15 cellular contexts compared by ENCODE assay signal in genomic region chr5:173473293-173473692, GRCh38.
A peak's percentile ranks its signal among the peaks of the same experiment; 100 is the strongest.
DNase-seq lines count a peak whose midpoint lies in the region; ATAC-seq and TF ChIP-seq lines count a peak whose summit lies in the region.
"Had no signal": no experiment of that assay in that cellular context is flagged by ENCODE, and none has a peak within 500 bp of the region (broad histone marks: within the 10 kb centered on the region; RNA-seq: fewer than 3 reads in every experiment).

No MANE protein-coding gene starts in this region.

- H3K27ac Mint-ChIP-seq in neural crest cell (ENCODE audit: unreplicated experiment) = peak overlapping the region; percentile 81
- no peak overlapping the region for H3K27ac Mint-ChIP-seq in CD8-positive, alpha-beta T cell
- H3K27ac Mint-ChIP-seq: activated CD8-positive, alpha-beta memory T cell treated with anti-CD3 and anti-CD28 coated beads, Interleukin-2, amount 10 ng/mL, durations not matched to agents 7 days and 5 days; activated naive CD8-positive, alpha-beta T cell treated with anti-CD3 and anti-CD28 coated beads for 36 hours had no signal

- intact Hi-C loops in dorsolateral prefrontal cortex (cut with DNase I) = loop anchor here in 1 of 2 donors (5.0 kb wide), 3 partner anchors 99 to 181 kb away; no protein-coding TSS in a partner anchor
- intact Hi-C loops in CD8-positive, alpha-beta T cell (cut with DNase I, micrococcal nuclease) = no loop called here

- H3K27me3 Mint-ChIP-seq in neural crest cell (ENCODE audit: low read depth) = no peaks in the 10 kb centered on the region
- peaks cover 9% of the 10 kb centered on the region for H3K27me3 Mint-ChIP-seq in CD8-positive, alpha-beta T cell (ENCODE audit: low read depth)
- H3K27me3 Mint-ChIP-seq: activated CD8-positive, alpha-beta memory T cell treated with anti-CD3 and anti-CD28 coated beads, Interleukin-2, amount 10 ng/mL, durations not matched to agents 7 days and 5 days; activated naive CD8-positive, alpha-beta T cell treated with anti-CD3 and anti-CD28 coated beads for 36 hours had no signal

- 64 to 74% methylated on average over 6 of the region's 6 CpGs for WGBS in tibial nerve, 2 donors

- ATAC-seq in CD8-positive, alpha-beta T cell = no peak
- ATAC-seq: activated CD8-positive, alpha-beta memory T cell treated with anti-CD3 and anti-CD28 coated beads, Interleukin-2, amount 10 ng/mL, durations not matched to agents 7 days and 5 days; left lobe of liver had no signal

- no peak for DNase-seq in Peyer's patch
- DNase-seq in dorsolateral prefrontal cortex = no peak
- DNase-seq in neural crest cell (ENCODE audit: low read depth, low spot score) = no peak
- no peak for DNase-seq in tibial nerve (ENCODE audit: low spot score in 2 of 2)
- no peak for DNase-seq in CD8-positive, alpha-beta T cell
- DNase-seq in midbrain (lab: John Stamatoyannopoulos, UW) = no peak
- no peak for DNase-seq in COLO829 (ENCODE audit: low spot score)
- DNase-seq: activated CD8-positive, alpha-beta memory T cell treated with anti-CD3 and anti-CD28 coated beads, Interleukin-2, amount 10 ng/mL, durations not matched to agents 7 days and 5 days; activated naive CD8-positive, alpha-beta T cell treated with anti-CD3 and anti-CD28 coated beads for 36 hours; NCI-H187; occipital lobe; stimulated activated CD4-positive, alpha-beta T cell treated with anti-CD3 and anti-CD28 coated beads, Interleukin-4, amount 100 ng/mL, for 24 hours; stimulated activated naive CD4-positive, alpha-beta T cell treated with Interleukin-2 at 50 U/mL for 16 hours had no signal

- no peak for TF ChIP-seq CTCF in Peyer's patch (IDR thresholded peaks at IDR 0.05)
- no peak for TF ChIP-seq CTCF in dorsolateral prefrontal cortex (IDR thresholded peaks at IDR 0.05 in 54 of 56, conservative IDR thresholded peaks at IDR 0.05 in 2 of 56; ENCODE audit: low read depth in 1 of 56, partially characterized antibody in 56 of 56)
- no peak for TF ChIP-seq CTCF in neural crest cell (conservative IDR thresholded peaks at IDR 0.05)
- TF ChIP-seq CTCF in tibial nerve (IDR thresholded peaks at IDR 0.05) = no peak
- TF ChIP-seq CTCF in CD8-positive, alpha-beta T cell (IDR thresholded peaks at IDR 0.05) = no peak

- H3K4me3 Mint-ChIP-seq in neural crest cell = no peak overlapping the region
- H3K4me3 Mint-ChIP-seq in CD8-positive, alpha-beta T cell = no peak overlapping the region
- H3K4me3 Mint-ChIP-seq: activated CD8-positive, alpha-beta memory T cell treated with anti-CD3 and anti-CD28 coated beads, Interleukin-2, amount 10 ng/mL, durations not matched to agents 7 days and 5 days; activated naive CD8-positive, alpha-beta T cell treated with anti-CD3 and anti-CD28 coated beads for 36 hours had no signal

- peaks cover 0 to 5% (median 0%) of the 10 kb centered on the region in 4 donors for H3K4me1 ChIP-seq in Peyer's patch
- H3K4me1 ChIP-seq in tibial nerve = peaks cover 0 to 51% (median 20%) of the 10 kb centered on the region in 4 donors
- H3K4me1 ChIP-seq in CD8-positive, alpha-beta T cell (ENCODE audit: insufficient read depth, low read length) = no peaks in the 10 kb centered on the region

- no peaks in the 10 kb centered on the region for H3K9me3 ChIP-seq in Peyer's patch
- H3K9me3 ChIP-seq in tibial nerve = no peaks in the 10 kb centered on the region
- H3K9me3 ChIP-seq in CD8-positive, alpha-beta T cell (ENCODE audit: low read length) = no peaks in the 10 kb centered on the region

- H3K4me1 Mint-ChIP-seq in neural crest cell = peaks cover 27% of the 10 kb centered on the region
- no peaks in the 10 kb centered on the region for H3K4me1 Mint-ChIP-seq in CD8-positive, alpha-beta T cell (ENCODE audit: low read depth)
- H3K4me1 Mint-ChIP-seq: activated CD8-positive, alpha-beta memory T cell treated with anti-CD3 and anti-CD28 coated beads, Interleukin-2, amount 10 ng/mL, durations not matched to agents 7 days and 5 days had no signal

- H3K4me3 ChIP-seq in Peyer's patch (no peak overlapping the region), dorsolateral prefrontal cortex (no peak overlapping the region), tibial nerve (no peak overlapping the region)
- no peak overlapping the region for H3K4me3 ChIP-seq in CD8-positive, alpha-beta T cell (ENCODE audit: low read depth, low read length)

- no peaks in the 10 kb centered on the region for H3K9me3 Mint-ChIP-seq in neural crest cell
- no peaks in the 10 kb centered on the region for H3K9me3 Mint-ChIP-seq in CD8-positive, alpha-beta T cell
- H3K9me3 Mint-ChIP-seq: activated naive CD8-positive, alpha-beta T cell treated with anti-CD3 and anti-CD28 coated beads for 36 hours had no signal

- H3K27me3 ChIP-seq in Peyer's patch = no peaks in the 10 kb centered on the region
- no peaks in the 10 kb centered on the region for H3K27me3 ChIP-seq in dorsolateral prefrontal cortex
- H3K27me3 ChIP-seq in tibial nerve = no peaks in the 10 kb centered on the region
- no peaks in the 10 kb centered on the region for H3K27me3 ChIP-seq in CD8-positive, alpha-beta T cell (ENCODE audit: insufficient read depth, low read length)

- no peak for TF ChIP-seq POLR2A in Peyer's patch (IDR thresholded peaks at IDR 0.05)
- no peak for TF ChIP-seq POLR2A in tibial nerve (IDR thresholded peaks at IDR 0.05)

- TF ChIP-seq EP300 in tibial nerve (IDR thresholded peaks at IDR 0.05) = no peak

- POLR2A ChIA-PET in CD8-positive, alpha-beta T cell (lab: Charles Lee) = interaction anchor here (0.6 kb wide), 1 partner anchor 24 kb away, joined by 3 read pairs; no protein-coding TSS in a partner anchor

- CTCF ChIA-PET in CD8-positive, alpha-beta T cell (lab: Charles Lee) = no interaction called here

- peak overlapping the region in 3 of 4 donors; percentile 12 to 63 (median 25) for H3K27ac ChIP-seq in Peyer's patch
- H3K27ac ChIP-seq in dorsolateral prefrontal cortex = peak overlapping the region; percentile 76 to 100 (median 97)
- peak overlapping the region; percentile 77 to 96 (median 90) for H3K27ac ChIP-seq in tibial nerve
- H3K27ac ChIP-seq in CD8-positive, alpha-beta T cell (ENCODE audit: low read depth, low read length) = no peak overlapping the region
- H3K27ac ChIP-seq: KMS-11 had no signal

- H3K36me3 ChIP-seq in Peyer's patch (no peaks in the 10 kb centered on the region), tibial nerve (no peaks in the 10 kb centered on the region)
- no peaks in the 10 kb centered on the region for H3K36me3 ChIP-seq in CD8-positive, alpha-beta T cell (ENCODE audit: insufficient read depth, low read length)

- H3K36me3 Mint-ChIP-seq in neural crest cell (ENCODE audit: low read depth) = no peaks in the 10 kb centered on the region
- H3K36me3 Mint-ChIP-seq in CD8-positive, alpha-beta T cell = no peaks in the 10 kb centered on the region
- H3K36me3 Mint-ChIP-seq: activated CD8-positive, alpha-beta memory T cell treated with anti-CD3 and anti-CD28 coated beads, Interleukin-2, amount 10 ng/mL, durations not matched to agents 7 days and 5 days; activated naive CD8-positive, alpha-beta T cell treated with anti-CD3 and anti-CD28 coated beads for 36 hours had no signal
